In genomic region chr14:81523616-81524015, GRCh38 we compare ENCODE assay signal across 15 cellular contexts. TPM values are rescaled to one million over a fixed set of nuclear protein-coding genes. Genes with fewer than 3 reads are reported as not detected.
DNase-seq lines count a peak whose midpoint lies in the region; ATAC-seq and TF ChIP-seq lines count a peak whose summit lies in the region.
"Had no signal": no experiment of that assay in that cellular context is flagged by ENCODE, and none has a peak within 500 bp of the region (broad histone marks: within the 10 kb centered on the region; RNA-seq: fewer than 3 reads in every experiment).

No MANE protein-coding gene starts in this region.

- TF ChIP-seq CTCF in smooth muscle cell (IDR thresholded peaks at IDR 0.05; ENCODE audit: borderline replicate concordance, insufficient read depth, poor library complexity, severe bottlenecking) (no peak), foreskin fibroblast (IDR thresholded peaks at IDR 0.05; ENCODE audit: low read depth, low read length) (no peak)

- peaks cover 44% of the 10 kb centered on the region for H3K79me2 ChIP-seq in smooth muscle cell (ENCODE audit: low read depth)

- H2AFZ ChIP-seq in smooth muscle cell (ENCODE audit: low read depth), result no peak overlapping the region
- H2AFZ ChIP-seq: GM23338 had no signal

- ATAC-seq in GM18502 (IDR thresholded peaks at IDR 0.05; ENCODE audit: poor library complexity, unreplicated experiment), result peak; percentile 60
- ATAC-seq in GM19043 (IDR thresholded peaks at IDR 0.05; ENCODE audit: low read depth, unreplicated experiment), result peak; percentile 56
- ATAC-seq in HG02852 (IDR thresholded peaks at IDR 0.05; ENCODE audit: unreplicated experiment), result peak; percentile 65
- peak; percentile 53 for ATAC-seq in HG03565 (IDR thresholded peaks at IDR 0.05; ENCODE audit: unreplicated experiment)
- no peak for ATAC-seq in GM21825 (IDR thresholded peaks at IDR 0.05; ENCODE audit: unreplicated experiment)
- ATAC-seq: gastroesophageal sphincter, GM23338 had no signal

- no peak overlapping the region for H3K9ac ChIP-seq in smooth muscle cell (ENCODE audit: low read depth)

- H3K4me2 ChIP-seq in smooth muscle cell, result no peak overlapping the region
- H3K4me2 ChIP-seq: GM23338 had no signal

- no peaks in the 10 kb centered on the region for H3K9me3 ChIP-seq in smooth muscle cell (replicated peaks; ENCODE audit: low read depth)
- H3K9me3 ChIP-seq: gastroesophageal sphincter had no signal

- H4K20me1 ChIP-seq in smooth muscle cell (ENCODE audit: low read depth), result peaks cover 44% of the 10 kb centered on the region

- 62% methylated on average over 2 of the region's 2 CpGs for WGBS in smooth muscle cell (ENCODE audit: low lambda C conversion rate)

- TF ChIP-seq POLR2A in erythroblast (IDR thresholded peaks at IDR 0.05; ENCODE audit: low read length), result no peak

- no peaks in the 10 kb centered on the region for H3F3A ChIP-seq in smooth muscle cell (ENCODE audit: low read depth)

- no peaks in the 10 kb centered on the region for H3K4me1 ChIP-seq in smooth muscle cell (ENCODE audit: low read depth)

- H3K36me3 ChIP-seq in smooth muscle cell (ENCODE audit: low read depth), result peaks cover 14% of the 10 kb centered on the region

- H3K4me3 ChIP-seq in smooth muscle cell (no peak overlapping the region), foreskin fibroblast (ENCODE audit: low read depth in 1 of 2, low read length in 2 of 2) (no peak overlapping the region)
- H3K4me3 ChIP-seq: gastroesophageal sphincter, GM23338 had no signal

- no peaks in the 10 kb centered on the region for H3K27me3 ChIP-seq in smooth muscle cell (ENCODE audit: low read depth)
- H3K27me3 ChIP-seq: gastroesophageal sphincter had no signal

- H3K27ac ChIP-seq in smooth muscle cell (ENCODE audit: low read depth), result no peak overlapping the region
- H3K27ac ChIP-seq: gastroesophageal sphincter, HL-60 had no signal

- DNase-seq in erythroblast (lab: John Stamatoyannopoulos, UW) (no peak), smooth muscle cell (lab: John Stamatoyannopoulos, UW; ENCODE audit: unreplicated experiment) (no peak), foreskin fibroblast (no peak)
- DNase-seq: DMS53; effector memory CD4-positive, alpha-beta T cell; NCI-H2081 treated with DMSO at 0.1 percent for 48 hours; posterior cingulate gyrus had no signal

RNA-seq across cellular contexts. Expression of gene SEL1L, which starts 10.0 kb away (rescaled TPM):
- 78.0 and 78.8 TPM in 2 replicates for total RNA-seq in smooth muscle cell
- polyA plus RNA-seq in smooth muscle cell, result 35.2 and 36.8 TPM in 2 replicates
